Comparison of ENCODE assay signal across 9 cellular contexts in the genomic region with DNA sequence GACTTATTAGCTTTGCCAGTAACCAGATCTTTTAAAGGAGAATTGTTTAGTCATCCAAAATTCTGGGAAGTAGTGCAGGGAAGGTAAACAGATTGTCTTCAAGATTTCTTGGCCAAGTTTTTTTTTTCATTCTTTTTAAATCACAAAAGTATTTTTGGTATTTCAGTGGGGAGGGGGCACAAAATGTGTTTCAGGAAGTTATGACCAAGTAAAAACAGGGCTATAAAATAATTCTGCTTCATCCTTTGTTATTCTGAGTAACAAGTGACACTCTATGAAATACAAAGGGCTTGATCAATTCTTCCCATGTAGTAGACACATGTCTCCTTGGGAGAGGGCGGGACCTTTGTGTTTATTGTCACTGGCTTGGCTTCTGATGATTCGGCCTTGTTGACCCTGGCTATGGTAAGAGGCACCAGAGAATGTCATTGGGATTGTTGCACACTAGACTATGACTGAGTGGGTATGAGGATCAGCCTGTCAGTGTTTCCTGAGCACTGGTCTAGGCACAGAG. TPM values are rescaled to one million over a fixed set of nuclear protein-coding genes. Genes with fewer than 3 reads are reported as not detected.
DNase-seq lines count a peak whose midpoint lies in the region; ATAC-seq and TF ChIP-seq lines count a peak whose summit lies in the region.
"Had no signal": no experiment of that assay in that cellular context is flagged by ENCODE, and none has a peak within 500 bp of the region (broad histone marks: within the 10 kb centered on the region; RNA-seq: fewer than 3 reads in every experiment).

No MANE protein-coding gene starts in this region.

- no peaks in the 10 kb centered on the region for H3K23me2 ChIP-seq in H9 (ENCODE audit: insufficient read length, low read depth, low read length, poor library complexity, severe bottlenecking)

- no peak overlapping the region for H3K4ac ChIP-seq in H9 (ENCODE audit: low read depth, low read length)

- H3K14ac ChIP-seq in H9 (ENCODE audit: insufficient read depth, low read length): no peak overlapping the region

- H3K27ac Mint-ChIP-seq in H9 (peak overlapping the region in 2 of 3 experiments; percentile 12 to 73; a peak in 2 of 7 replicates), natural killer cell (peak overlapping the region; percentile 59 to 87)

- no CpG with 5 or more reads among the region's 2 CpGs for WGBS in H9 (ENCODE audit: extremely low coverage, insufficient read length, low lambda C conversion rate)
- 73 to 86% methylated on average over 2 of the region's 2 CpGs for WGBS in testis, 2 donors

- intact Hi-C loops in breast epithelium (cut with DNase I; ENCODE audit: low total_unique reads): no loop called here
- intact Hi-C loops in natural killer cell (cut with micrococcal nuclease): loop anchor here (5.0 kb wide), 1 partner anchor 39 kb away; no protein-coding TSS in a partner anchor
- intact Hi-C loops in testis (cut with DNase I; ENCODE audit: low total_unique reads): no loop called here

- H3K36me3 ChIP-seq in breast epithelium: no peaks in the 10 kb centered on the region
- no peaks in the 10 kb centered on the region for H3K36me3 ChIP-seq in testis (ENCODE audit: low read depth, missing control alignments)

- no peak overlapping the region for H3K4me3 Mint-ChIP-seq in H9
- no peak overlapping the region for H3K4me3 Mint-ChIP-seq in natural killer cell

- H3K56ac ChIP-seq in H9 (ENCODE audit: insufficient read length, low read depth, low read length): no peak overlapping the region

- H2AFZ ChIP-seq in H9 (ENCODE audit: low read length): no peak overlapping the region

- H3K4me3 ChIP-seq in AG04450 (ENCODE audit: low read depth, low read length): no peak overlapping the region
- peak overlapping the region in 1 of 3 donors; percentile 27 for H3K4me3 ChIP-seq in breast epithelium
- H3K4me3 ChIP-seq in testis: no peak overlapping the region

- TF ChIP-seq CTCF in AG04450 (IDR thresholded peaks at IDR 0.05; ENCODE audit: low read depth, low read length) (no peak), H9 (conservative IDR thresholded peaks at IDR 0.05) (no peak), breast epithelium (IDR thresholded peaks at IDR 0.05) (no peak), natural killer cell (IDR thresholded peaks at IDR 0.05) (no peak), testis (IDR thresholded peaks at IDR 0.05) (no peak)

- H3K9me3 ChIP-seq in AG04450 (ENCODE audit: control insufficient read depth, insufficient read depth, low read length) (no peaks in the 10 kb centered on the region), H9 (ENCODE audit: control insufficient read depth, low read depth, low read length) (no peaks in the 10 kb centered on the region), breast epithelium (no peaks in the 10 kb centered on the region), testis (no peaks in the 10 kb centered on the region)

- H3K4me2 ChIP-seq in H9 (ENCODE audit: insufficient read depth, insufficient read length, low read length): no peak overlapping the region
- H3K4me2 ChIP-seq: KMS-11 had no signal

- no peaks in the 10 kb centered on the region for H3K4me1 ChIP-seq in H9 (ENCODE audit: insufficient read depth, low read length)
- peaks cover 20 to 33% of the 10 kb centered on the region in 2 donors for H3K4me1 ChIP-seq in breast epithelium
- H3K4me1 ChIP-seq in testis: peaks cover 23% of the 10 kb centered on the region

- H3K27ac ChIP-seq in AG04450 (ENCODE audit: low read depth, low read length): peak overlapping the region; percentile 83
- no peak overlapping the region for H3K27ac ChIP-seq in H9 (ENCODE audit: insufficient read length, low read depth, low read length)
- peak overlapping the region; percentile 88 to 90 for H3K27ac ChIP-seq in breast epithelium
- H3K27ac ChIP-seq in testis: no peak overlapping the region
- H3K27ac ChIP-seq: KMS-11 had no signal

- no peak overlapping the region for H2BK5ac ChIP-seq in H9 (ENCODE audit: insufficient read length, low read length)

- no peak overlapping the region for H4K91ac ChIP-seq in H9 (ENCODE audit: insufficient read length, low read depth, low read length)

- POLR2A ChIA-PET in AG04450 (lab: Yijun Ruan, JAX): no interaction called here

- ATAC-seq in natural killer cell (no peak), HG03521 (IDR thresholded peaks at IDR 0.05; ENCODE audit: unreplicated experiment) (no peak)

- no peaks in the 10 kb centered on the region for H3K79me1 ChIP-seq in H9 (ENCODE audit: insufficient read depth, low read depth, low read length, poor library complexity, severe bottlenecking)

- no peak overlapping the region for H2BK120ac ChIP-seq in H9 (ENCODE audit: low read depth, low read length, poor library complexity, severe bottlenecking)

- no peaks in the 10 kb centered on the region for H3K9me3 Mint-ChIP-seq in H9
- no peaks in the 10 kb centered on the region for H3K9me3 Mint-ChIP-seq in natural killer cell

- H2BK20ac ChIP-seq in H9 (ENCODE audit: low read depth, low read length, poor library complexity, severe bottlenecking): no peak overlapping the region

- TF ChIP-seq POLR2A in breast epithelium (IDR thresholded peaks at IDR 0.05) (no peak), testis (IDR thresholded peaks at IDR 0.05) (no peak)

- no peak overlapping the region for H3K9ac ChIP-seq in H9 (ENCODE audit: extremely low read depth, insufficient read length, low read length)
- H3K9ac ChIP-seq: KMS-11 had no signal

- H2BK15ac ChIP-seq in H9 (ENCODE audit: low read depth, low read length): no peak overlapping the region

- H3K36me3 Mint-ChIP-seq in H9 (ENCODE audit: insufficient read depth in 1 of 3, low read depth in 3 of 3): no peaks in the 10 kb centered on the region; a peak in 1 of 7 replicates
- H3K36me3 Mint-ChIP-seq in natural killer cell: no peaks in the 10 kb centered on the region

- H4K20me1 ChIP-seq in H9 (ENCODE audit: control insufficient read depth, insufficient read depth, insufficient read length): no peaks in the 10 kb centered on the region

- no peaks in the 10 kb centered on the region for H3K79me2 ChIP-seq in H9 (ENCODE audit: insufficient read depth, low read length)

- H4K8ac ChIP-seq in H9 (replicated peaks; ENCODE audit: insufficient read length, low read depth, low read length): no peak overlapping the region

- peaks cover 22 to 31% of the 10 kb centered on the region in 2 experiments for H3K4me1 Mint-ChIP-seq in H9
- peaks cover 93% of the 10 kb centered on the region in 2 donors for H3K4me1 Mint-ChIP-seq in natural killer cell

- no peaks in the 10 kb centered on the region for H3K27me3 Mint-ChIP-seq in H9 (ENCODE audit: low read depth)
- no peaks in the 10 kb centered on the region for H3K27me3 Mint-ChIP-seq in natural killer cell (ENCODE audit: low read depth in 2 of 2)

- H3K27me3 ChIP-seq in AG04450 (ENCODE audit: control insufficient read depth, insufficient read depth, low read length): no peaks in the 10 kb centered on the region
- no peaks in the 10 kb centered on the region for H3K27me3 ChIP-seq in H9 (ENCODE audit: insufficient read depth, low read length)
- no peaks in the 10 kb centered on the region for H3K27me3 ChIP-seq in breast epithelium
- no peaks in the 10 kb centered on the region for H3K27me3 ChIP-seq in testis

- no peak overlapping the region for H2AK5ac ChIP-seq in H9 (ENCODE audit: insufficient read length, low read length)

- no peak for DNase-seq in AG04450 (ENCODE audit: low read depth, low spot score)
- no peak for DNase-seq in H9
- no peak for DNase-seq in breast epithelium (ENCODE audit: low spot score in 2 of 2)
- DNase-seq in natural killer cell: no peak
- no peak for DNase-seq in C1 segment of cervical spinal cord (lab: John Stamatoyannopoulos, UW)
- no peak for DNase-seq in testis
- DNase-seq in H4 (ENCODE audit: low spot score): no peak

- CTCF ChIA-PET in AG04450 (lab: Charles Lee): no interaction called here

- H3K23ac ChIP-seq in H9 (ENCODE audit: insufficient read length, low read depth, low read length): no peak overlapping the region

- H2BK12ac ChIP-seq in H9 (ENCODE audit: insufficient read length, low read depth, low read length): no peak overlapping the region

- H3K18ac ChIP-seq in H9 (ENCODE audit: insufficient read length, low read depth, low read length): no peak overlapping the region

- no peak overlapping the region for H3T11ph ChIP-seq in H9 (ENCODE audit: low read length)

- H4K5ac ChIP-seq in H9 (ENCODE audit: insufficient read length, low read depth, low read length): no peak overlapping the region

RNA-seq across cellular contexts. Expression of a gene that starts 55.4 kb away (rescaled TPM):
- 14.4 and 16.3 TPM in 2 replicates for polyA plus RNA-seq in AG04450 (2011; rRNA removed)
- 20.5 and 26.1 TPM in 2 replicates for polyA minus RNA-seq in AG04450 (2011; rRNA and poly(A)+ RNA removed)
- total RNA-seq in H9 (2021): 3.6 and 3.7 TPM in 2 replicates
- 10 to 100 TPM; 30.2 to 55.9 (median 55.7) TPM for total RNA-seq in breast epithelium
- 100 to 1,000 TPM; 119 to 144 (median 140) TPM for total RNA-seq in natural killer cell
- 10 to 100 TPM; 38.7 to 39.5 TPM for total RNA-seq in testis
- polyA plus RNA-seq in testis (ENCODE audit: insufficient read depth, low read depth, low replicate concordance): 27.7 TPM
- 2.7 and 3.4 TPM in 2 replicates for total RNA-seq in H4 (2014; rRNA removed; shearing (Covaris generic))

Comparison
In these comparisons a context has a peak if more than half of its experiments do, and no peak if none do; other contexts are left out.
1. H3K27ac ChIP-seq: peak in AG04450 (single experiment) and breast epithelium (2 of 2); none in H9 (single experiment) and testis (0 of 2).